Comparison of ENCODE assay signal across 22 cellular contexts in genomic region chr1:159208460-159208825, GRCh38. TPM values are rescaled to one million over a fixed set of nuclear protein-coding genes. Genes with fewer than 3 reads are reported as not detected.
A peak's percentile ranks its signal among the peaks of the same experiment; 100 is the strongest.
DNase-seq lines count a peak whose midpoint lies in the region; ATAC-seq and TF ChIP-seq lines count a peak whose summit lies in the region.
"Had no signal": no experiment of that assay in that cellular context is flagged by ENCODE, and none has a peak within 500 bp of the region (broad histone marks: within the 10 kb centered on the region; RNA-seq: fewer than 3 reads in every experiment).

No MANE protein-coding gene starts in this region.

- TF ChIP-seq POLR2A in gastrocnemius medialis (IDR thresholded peaks at IDR 0.05) = no peak

- H3K4me1 ChIP-seq in mesendoderm (ENCODE audit: control insufficient read depth, low read depth, low read length) = peaks cover 1% of the 10 kb centered on the region
- H3K4me1 ChIP-seq in gastrocnemius medialis = peaks cover 0 to 5% of the 10 kb centered on the region in 2 donors
- H3K4me1 ChIP-seq in right atrium auricular region = no peaks in the 10 kb centered on the region

- no peak overlapping the region for H3K56ac ChIP-seq in mesendoderm (ENCODE audit: low read length)

- TF ChIP-seq CTCF in WTC11 (IDR thresholded peaks at IDR 0.05) (no peak), glutamatergic neuron (IDR thresholded peaks at IDR 0.05; ENCODE audit: partially characterized antibody, unreplicated experiment) (no peak), gastrocnemius medialis (IDR thresholded peaks at IDR 0.05 in 4 of 5, conservative IDR thresholded peaks at IDR 0.05 in 1 of 5) (no peak), right atrium auricular region (IDR thresholded peaks at IDR 0.05) (no peak)

- H3K18ac ChIP-seq in mesendoderm (ENCODE audit: low read length) = no peak overlapping the region

- POLR2A ChIA-PET in WTC11 (lab: Charles Lee) = interaction anchor here (0.9 to 1.0 kb wide), 3 partner anchors 10 to 20 kb away, joined by 3 to 4 read pairs (median 4); no protein-coding TSS in a partner anchor

- no peak overlapping the region for H4K8ac ChIP-seq in mesendoderm (ENCODE audit: low read depth, low read length)

- no peak overlapping the region for H2AK5ac ChIP-seq in mesendoderm (ENCODE audit: low read length)

- H3K4ac ChIP-seq in mesendoderm (ENCODE audit: low read depth, low read length) = no peak overlapping the region

- CTCF ChIA-PET in WTC11 (lab: Charles Lee) = interaction anchor here (0.6 to 10.5 kb wide), 18 partner anchors 10 to 1004 kb away, joined by 3 to 200 read pairs (median 5); partner anchors contain the start of gene CADM3

- H3K36me3 Mint-ChIP-seq in WTC11 = no peaks in the 10 kb centered on the region
- no peaks in the 10 kb centered on the region for H3K36me3 Mint-ChIP-seq in glutamatergic neuron (ENCODE audit: unreplicated experiment)
- H3K36me3 Mint-ChIP-seq: CD8-positive, alpha-beta memory T cell had no signal

- DNase-seq in H7 (peak; percentile 72), WTC11 (ENCODE audit: low spot score) (peak; percentile 54), glutamatergic neuron (no peak), mesendoderm (peak; percentile 54), NCI-H1694 (lab: John Stamatoyannopoulos, UW) (no peak), gastrocnemius medialis (no peak), right atrium auricular region (ENCODE audit: low spot score) (no peak)
- no peak for DNase-seq in effector CD4-positive, alpha-beta T cell
- DNase-seq: CD8-positive, alpha-beta memory T cell; HCEC 1CT; MM.1S; NCI-H2081 treated with DMSO at 0.1 percent for 48 hours; NCI-H510A; NCI-H748 treated with DMSO at 0.1 percent for 48 hours; PC-3; RPMI8226; SHP77 treated with DMSO at 0.1 percent for 48 hours; SK-N-SH had no signal

- H3K4me2 ChIP-seq in mesendoderm (ENCODE audit: low read length) = no peak overlapping the region
- H3K4me2 ChIP-seq: BLaER1 treated with 17β-estradiol and CSF1 and Interleukin-3, amounts not matched to agents 10 nM and 100 nM; SK-N-SH had no signal

- no peak overlapping the region for H4K5ac ChIP-seq in mesendoderm (ENCODE audit: low read length)

- H3K23ac ChIP-seq in mesendoderm (ENCODE audit: low read length) = no peak overlapping the region

- ATAC-seq in WTC11 (peak; percentile 68), gastrocnemius medialis (no peak)
- ATAC-seq: PC-3 had no signal

- H3K36me3 ChIP-seq in H7 (replicated peaks; ENCODE audit: control insufficient read depth, insufficient read depth, low read length) (no peaks in the 10 kb centered on the region), mesendoderm (ENCODE audit: control insufficient read depth, insufficient read depth, low read length) (no peaks in the 10 kb centered on the region), gastrocnemius medialis (no peaks in the 10 kb centered on the region), right atrium auricular region (no peaks in the 10 kb centered on the region)
- H3K36me3 ChIP-seq: BLaER1 treated with 17β-estradiol and CSF1 and Interleukin-3, amounts not matched to agents 10 nM and 100 nM had no signal

- H3K27ac ChIP-seq in mesendoderm (ENCODE audit: low read depth, low read length) (no peak overlapping the region), gastrocnemius medialis (no peak overlapping the region), right atrium auricular region (no peak overlapping the region)
- H3K27ac ChIP-seq: BLaER1 treated with 17β-estradiol and CSF1 and Interleukin-3, amounts not matched to agents 10 nM and 100 nM; HL-60 had no signal

- H3K4me3 Mint-ChIP-seq in WTC11 (peak overlapping the region; percentile 63), glutamatergic neuron (ENCODE audit: unreplicated experiment) (peak overlapping the region; percentile 14)
- H3K4me3 Mint-ChIP-seq: CD8-positive, alpha-beta memory T cell had no signal

- in situ Hi-C loops in gastrocnemius medialis (cut with MboI; ENCODE audit: low sequenced_read_pairs in 4 of 4) = no loop called here

- no peak overlapping the region for H2BK5ac ChIP-seq in mesendoderm (ENCODE audit: low read length)

- no peak overlapping the region for H2BK15ac ChIP-seq in mesendoderm (replicated peaks; ENCODE audit: low read depth)

- peaks cover 6% of the 10 kb centered on the region for H3K27me3 Mint-ChIP-seq in WTC11 (ENCODE audit: low read depth)
- H3K27me3 Mint-ChIP-seq in glutamatergic neuron (ENCODE audit: unreplicated experiment) = peaks cover 13% of the 10 kb centered on the region

- no peaks in the 10 kb centered on the region for H3K79me2 ChIP-seq in mesendoderm (ENCODE audit: control insufficient read depth, insufficient read depth, low read length)

- H3K9me3 Mint-ChIP-seq in WTC11 (no peaks in the 10 kb centered on the region), glutamatergic neuron (ENCODE audit: unreplicated experiment) (peaks cover 14% of the 10 kb centered on the region)
- H3K9me3 Mint-ChIP-seq: CD8-positive, alpha-beta memory T cell had no signal

- intact Hi-C loops in gastrocnemius medialis (cut with DNase I; ENCODE audit: low total_unique reads) = no loop called here

- H2BK120ac ChIP-seq in mesendoderm (ENCODE audit: low read depth, low read length) = no peak overlapping the region

- no peak overlapping the region for H3K4me3 ChIP-seq in H7 (ENCODE audit: insufficient read depth, low read depth, low read length)
- no peak overlapping the region for H3K4me3 ChIP-seq in mesendoderm (ENCODE audit: low read length)
- H3K4me3 ChIP-seq in gastrocnemius medialis = no peak overlapping the region
- no peak overlapping the region for H3K4me3 ChIP-seq in right atrium auricular region
- H3K4me3 ChIP-seq: BLaER1 treated with 17β-estradiol and CSF1 and Interleukin-3, amounts not matched to agents 10 nM and 100 nM had no signal

- no peaks in the 10 kb centered on the region for H3K79me1 ChIP-seq in mesendoderm (ENCODE audit: low read length)

- no CpG with 5 or more reads among the region's 4 CpGs for WGBS in mesendoderm (ENCODE audit: extremely low coverage, insufficient coverage, low lambda C conversion rate)

- no peak overlapping the region for H3K9ac ChIP-seq in mesendoderm (ENCODE audit: low read length)
- H3K9ac ChIP-seq: BLaER1 treated with 17β-estradiol and CSF1 and Interleukin-3, amounts not matched to agents 10 nM and 100 nM; SK-N-SH had no signal

- no peak overlapping the region for H3K27ac Mint-ChIP-seq in WTC11
- H3K27ac Mint-ChIP-seq in glutamatergic neuron (ENCODE audit: unreplicated experiment) = no peak overlapping the region
- H3K27ac Mint-ChIP-seq: CD8-positive, alpha-beta memory T cell had no signal

- H3K27me3 ChIP-seq in H7 (ENCODE audit: control insufficient read depth, insufficient read depth, low read length) (peaks cover 2% of the 10 kb centered on the region; the same call in 1 of the 2 replicates), mesendoderm (ENCODE audit: insufficient read depth, low read length, poor library complexity) (no peaks in the 10 kb centered on the region), gastrocnemius medialis (peaks cover 3 to 33% (median 9%) of the 10 kb centered on the region in 3 donors), right atrium auricular region (no peaks in the 10 kb centered on the region)
- H3K27me3 ChIP-seq: BLaER1 treated with 17β-estradiol and CSF1 and Interleukin-3, amounts not matched to agents 10 nM and 100 nM had no signal

- H3K9me3 ChIP-seq in gastrocnemius medialis (no peaks in the 10 kb centered on the region), right atrium auricular region (no peaks in the 10 kb centered on the region)
- H3K9me3 ChIP-seq: BLaER1 treated with 17β-estradiol and CSF1 and Interleukin-3, amounts not matched to agents 10 nM and 100 nM; SK-N-SH had no signal

- peaks cover 44% of the 10 kb centered on the region for H3K4me1 Mint-ChIP-seq in WTC11
- H3K4me1 Mint-ChIP-seq in glutamatergic neuron (ENCODE audit: low read depth, unreplicated experiment) = peaks cover 38% of the 10 kb centered on the region
- H3K4me1 Mint-ChIP-seq: CD8-positive, alpha-beta memory T cell had no signal

TF ChIP-seq in WTC11, 78 proteins besides CTCF, POLR2A, EP300 and RAD21 (continues in another document):
- no peak for TF ChIP-seq MAX (CRISPR knock-in tag; IDR thresholded peaks at IDR 0.05)
- no peak for TF ChIP-seq ERG (CRISPR knock-in tag; IDR thresholded peaks at IDR 0.05)
- TF ChIP-seq NFE2L1 (CRISPR knock-in tag; IDR thresholded peaks at IDR 0.05) = no peak
- TF ChIP-seq ELF4 (CRISPR knock-in tag; IDR thresholded peaks at IDR 0.05; ENCODE audit: low read depth) = no peak
- TF ChIP-seq SMAD4 (CRISPR knock-in tag; IDR thresholded peaks at IDR 0.05) = no peak
- no peak for TF ChIP-seq TCF7 (CRISPR knock-in tag; IDR thresholded peaks at IDR 0.05; ENCODE audit: low read depth)

RNA-seq across cellular contexts. Expression of gene ACKR1, which starts 3.8 kb away (rescaled TPM):
- 0.22 TPM in 1 of 2 replicates, not detected in the other for total RNA-seq in H7 (2014; rRNA removed; shearing (Covaris generic))
- total RNA-seq in WTC11 (2021) (0.18 to 0.63 TPM (median 0.34 TPM) in 3 replicates), glutamatergic neuron (ENCODE audit: unreplicated experiment) (13.5 TPM), gastrocnemius medialis (10 to 100 TPM; 10.1 to 34.8 (median 21.8) TPM), right atrium auricular region (10 to 100 TPM; 13.3 to 13.8 TPM)
- 0.25 TPM for polyA plus RNA-seq in mesendoderm (2013, experiment 1 of 2)
- 0.13 TPM for polyA plus RNA-seq in mesendoderm (2013, experiment 2 of 2)
- total RNA-seq: CD8-positive, alpha-beta memory T cell; HT1080; LHCN-M2; PC-3 had no signal
- polyA plus RNA-seq: CD8-positive, alpha-beta memory T cell had no signal

RNA-seq across cellular contexts. Expression of gene CADM3, which starts 37.0 kb away (rescaled TPM):
- 2.1 and 4.1 TPM in 2 replicates for total RNA-seq in H7 (2014; rRNA removed; shearing (Covaris generic))
- 5.1 to 5.5 TPM (median 5.3 TPM) in 3 replicates for total RNA-seq in WTC11 (2021)
- total RNA-seq in glutamatergic neuron (ENCODE audit: unreplicated experiment) = 165 TPM
- 2.1 TPM for polyA plus RNA-seq in mesendoderm (2013, experiment 1 of 2)
- 2.2 TPM for polyA plus RNA-seq in mesendoderm (2013, experiment 2 of 2)
- total RNA-seq in gastrocnemius medialis = 1 to 10 TPM in 2 of 4 donors, under 1 TPM in 1, not detected in 1; 0.76 to 1.2 (median 1.0) TPM
- total RNA-seq in right atrium auricular region = 10 to 100 TPM in 1 of 2 donors, 1 to 10 TPM in 1; 4.0 to 12.5 TPM
- total RNA-seq: CD8-positive, alpha-beta memory T cell; PC-3 had no signal
- polyA plus RNA-seq: CD8-positive, alpha-beta memory T cell had no signal

Comparison
In these comparisons a context has a peak if more than half of its experiments do, and no peak if none do; other contexts are left out.
1. DNase-seq: peak in H7 (single experiment), WTC11 (single experiment) and mesendoderm (single experiment); none in glutamatergic neuron (single experiment), NCI-H1694 (single experiment), gastrocnemius medialis (0 of 2), effector CD4-positive, alpha-beta T cell (single experiment) and right atrium auricular region (single experiment).
2. RNA of gene CADM3, which starts 37.0 kb away (total RNA-seq): 165 TPM in glutamatergic neuron (single experiment); 4.0 to 12.5 TPM in right atrium auricular region, 5.1 to 5.5 TPM in WTC11, 2.1 to 4.1 TPM in H7 and 0.76 to 1.2 TPM in gastrocnemius medialis; every median in the first group is over 10 times any median in the second.